Comparison of ENCODE assay signal across 8 cellular contexts in genomic region chr4:89837385-89837995, GRCh38. TPM values are rescaled to one million over a fixed set of nuclear protein-coding genes. Genes with fewer than 3 reads are reported as not detected.
DNase-seq lines count a peak whose midpoint lies in the region; ATAC-seq and TF ChIP-seq lines count a peak whose summit lies in the region.

No MANE protein-coding gene starts in this region.

- H3K27me3 Mint-ChIP-seq in activated CD8-positive, alpha-beta T cell treated with anti-CD3 and anti-CD28 coated beads for 36 hours: peaks cover 58% of the 10 kb centered on the region

- no peak overlapping the region for H3K27ac ChIP-seq in KMS-11
- peak overlapping the region; percentile 54 to 73 (median 60) for H3K27ac ChIP-seq in esophagus muscularis mucosa (replicated peaks in 1 of 4)
- no peak overlapping the region for H3K27ac ChIP-seq in mucosa of rectum (ENCODE audit: low read depth in 2 of 2, low read length in 2 of 2)
- no peak overlapping the region for H3K27ac ChIP-seq in upper lobe of right lung

- peak overlapping the region; percentile 21; the same call in 1 of the 2 replicates for H2AFZ ChIP-seq in KMS-11 (ENCODE audit: low read depth)

- intact Hi-C loops in activated CD8-positive, alpha-beta T cell treated with anti-CD3 and anti-CD28 coated beads for 36 hours (cut with micrococcal nuclease): no loop called here
- intact Hi-C loops in esophagus muscularis mucosa (cut with DNase I) (no loop called here), upper lobe of right lung (cut with DNase I) (no loop called here)

- CTCF ChIA-PET in activated CD8-positive, alpha-beta T cell treated with anti-CD3 and anti-CD28 coated beads for 36 hours (lab: Charles Lee): interaction anchor here (0.7 to 1.2 kb wide), 2 partner anchors 9 to 269 kb away, joined by 3 to 4 read pairs; no protein-coding TSS in a partner anchor

- 3% methylated on average over 27 of the region's 30 CpGs for WGBS in esophagus muscularis mucosa

- no peak overlapping the region for H3K27ac Mint-ChIP-seq in activated CD8-positive, alpha-beta T cell treated with anti-CD3 and anti-CD28 coated beads for 36 hours

- no peaks in the 10 kb centered on the region for H3K36me3 ChIP-seq in KMS-11 (ENCODE audit: insufficient read depth)
- no peaks in the 10 kb centered on the region for H3K36me3 ChIP-seq in esophagus muscularis mucosa
- no peaks in the 10 kb centered on the region for H3K36me3 ChIP-seq in mucosa of rectum (ENCODE audit: control insufficient read depth in 2 of 2, insufficient read depth in 2 of 2, low read length in 2 of 2)
- no peaks in the 10 kb centered on the region for H3K36me3 ChIP-seq in upper lobe of right lung

- peak overlapping the region; percentile 67 for H3K4me3 Mint-ChIP-seq in activated CD8-positive, alpha-beta T cell treated with anti-CD3 and anti-CD28 coated beads for 36 hours

- H3K9ac ChIP-seq in KMS-11: no peak overlapping the region
- no peak overlapping the region for H3K9ac ChIP-seq in mucosa of rectum (ENCODE audit: low read depth in 1 of 2, low read length in 2 of 2)

- H3K4me1 Mint-ChIP-seq in activated CD8-positive, alpha-beta T cell treated with anti-CD3 and anti-CD28 coated beads for 36 hours (ENCODE audit: low read depth): peaks cover 16% of the 10 kb centered on the region

- no peaks in the 10 kb centered on the region for H3K27me3 ChIP-seq in KMS-11 (ENCODE audit: insufficient read depth, low read depth)
- peaks cover 0 to 47% (median 8%) of the 10 kb centered on the region in 4 donors for H3K27me3 ChIP-seq in esophagus muscularis mucosa
- peaks cover 17 to 30% of the 10 kb centered on the region in 2 donors for H3K27me3 ChIP-seq in mucosa of rectum (ENCODE audit: control insufficient read depth in 2 of 2, insufficient read depth in 2 of 2, low read length in 2 of 2)
- peaks cover 49% of the 10 kb centered on the region for H3K27me3 ChIP-seq in upper lobe of right lung

- H3K4me2 ChIP-seq in KMS-11: no peak overlapping the region

- TF ChIP-seq CTCF in KMS-11 (conservative IDR thresholded peaks at IDR 0.05; ENCODE audit: low read depth, low read length): no peak
- TF ChIP-seq CTCF in activated CD8-positive, alpha-beta T cell treated with anti-CD3 and anti-CD28 coated beads for 36 hours (IDR thresholded peaks at IDR 0.05): peak; percentile 19
- TF ChIP-seq CTCF in esophagus muscularis mucosa (IDR thresholded peaks at IDR 0.05): peak in 1 of 3 experiments; percentile 1
- TF ChIP-seq CTCF in upper lobe of right lung (IDR thresholded peaks at IDR 0.05): no peak

- no peak for TF ChIP-seq EP300 in esophagus muscularis mucosa (IDR thresholded peaks at IDR 0.05)

- no peak for TF ChIP-seq POLR2A in esophagus muscularis mucosa (IDR thresholded peaks at IDR 0.05; ENCODE audit: low read depth)

- no peaks in the 10 kb centered on the region for H3K36me3 Mint-ChIP-seq in activated CD8-positive, alpha-beta T cell treated with anti-CD3 and anti-CD28 coated beads for 36 hours (ENCODE audit: low read depth)

- H3K9me3 ChIP-seq in esophagus muscularis mucosa (no peaks in the 10 kb centered on the region), mucosa of rectum (ENCODE audit: control insufficient read depth in 2 of 2, low read length in 2 of 2) (no peaks in the 10 kb centered on the region), upper lobe of right lung (no peaks in the 10 kb centered on the region)

- no peaks in the 10 kb centered on the region for H4K20me1 ChIP-seq in KMS-11 (ENCODE audit: insufficient read depth)

- peak; percentile 67 for ATAC-seq in activated CD8-positive, alpha-beta T cell treated with anti-CD3 and anti-CD28 coated beads for 36 hours
- peak; percentile 66 for ATAC-seq in upper lobe of right lung

- DNase-seq in SKM-1 treated with dmso at 0.1 percent for 144 hours (lab: John Stamatoyannopoulos, UW; ENCODE audit: unreplicated experiment): peak; percentile 53
- no peak for DNase-seq in SKM-1 (lab: John Stamatoyannopoulos, UW; ENCODE audit: unreplicated experiment)
- DNase-seq in activated CD8-positive, alpha-beta T cell treated with anti-CD3 and anti-CD28 coated beads for 36 hours: peak; percentile 42
- no peak for DNase-seq in esophagus muscularis mucosa (ENCODE audit: extremely low spot score)
- no peak for DNase-seq in upper lobe of right lung
- no peak for DNase-seq in NCI-H774 (lab: John Stamatoyannopoulos, UW)

- H3K9me3 Mint-ChIP-seq in activated CD8-positive, alpha-beta T cell treated with anti-CD3 and anti-CD28 coated beads for 36 hours: no peaks in the 10 kb centered on the region

- H3K4me3 ChIP-seq in KMS-11 (IDR thresholded peaks at IDR 0.05; ENCODE audit: insufficient read depth, low read depth, low read length) (no peak overlapping the region), esophagus muscularis mucosa (peak overlapping the region; percentile 63 to 83 (median 66)), mucosa of rectum (ENCODE audit: low read length in 2 of 2) (peak overlapping the region; percentile 63 to 70), upper lobe of right lung (peak overlapping the region; percentile 63)

- POLR2A ChIA-PET in activated CD8-positive, alpha-beta T cell treated with anti-CD3 and anti-CD28 coated beads for 36 hours (lab: Charles Lee): no interaction called here

- H3K79me2 ChIP-seq in KMS-11 (ENCODE audit: insufficient read depth, low read depth): no peaks in the 10 kb centered on the region

- H3K4me1 ChIP-seq in KMS-11 (ENCODE audit: low read depth, poor library complexity, severe bottlenecking) (no peaks in the 10 kb centered on the region), esophagus muscularis mucosa (peaks cover 16 to 25% (median 22%) of the 10 kb centered on the region in 4 donors), mucosa of rectum (ENCODE audit: control insufficient read depth in 2 of 2, insufficient read depth in 2 of 2, low read length in 2 of 2) (no peaks in the 10 kb centered on the region), upper lobe of right lung (peaks cover 8% of the 10 kb centered on the region)

RNA-seq across cellular contexts. Expression of gene SNCA, which starts 0.5 kb away (rescaled TPM):
- total RNA-seq in activated CD8-positive, alpha-beta T cell treated with anti-CD3 and anti-CD28 coated beads for 36 hours: not detected
- total RNA-seq in esophagus muscularis mucosa: 10 to 100 TPM; 12.9 to 19.7 (median 17.6) TPM
- total RNA-seq in upper lobe of right lung: 12.1 TPM

RNA-seq across cellular contexts. Expression of gene MMRN1, which starts 57.2 kb away (rescaled TPM):
- not detected for total RNA-seq in activated CD8-positive, alpha-beta T cell treated with anti-CD3 and anti-CD28 coated beads for 36 hours
- total RNA-seq in esophagus muscularis mucosa: 10 to 100 TPM; 10.4 to 68.4 (median 39.2) TPM
- 67.4 TPM for total RNA-seq in upper lobe of right lung

Comparison
In these comparisons a context has a peak if more than half of its experiments do, and no peak if none do; other contexts are left out.
1. DNase-seq: peak in SKM-1 treated with dmso at 0.1 percent for 144 hours (single experiment) and activated CD8-positive, alpha-beta T cell treated with anti-CD3 and anti-CD28 coated beads for 36 hours (single experiment); none in SKM-1 (single experiment), esophagus muscularis mucosa (single experiment), upper lobe of right lung (single experiment) and NCI-H774 (single experiment).
2. H3K27ac ChIP-seq: peak in esophagus muscularis mucosa (4 of 4); none in KMS-11 (single experiment), mucosa of rectum (0 of 2) and upper lobe of right lung (single experiment).
3. RNA of gene SNCA, which starts 0.5 kb away (total RNA-seq): 12.9 to 19.7 TPM in esophagus muscularis mucosa and 12.1 TPM in upper lobe of right lung (single experiment); not detected in activated CD8-positive, alpha-beta T cell treated with anti-CD3 and anti-CD28 coated beads for 36 hours; every median in the first group is over 10 times any median in the second.
4. RNA of gene MMRN1, which starts 57.2 kb away (total RNA-seq): 67.4 TPM in upper lobe of right lung (single experiment) and 10.4 to 68.4 TPM in esophagus muscularis mucosa; not detected in activated CD8-positive, alpha-beta T cell treated with anti-CD3 and anti-CD28 coated beads for 36 hours; every median in the first group is over 10 times any median in the second.